In genomic region chr11:64971421-64972233, GRCh38 we compare ENCODE assay signal across 8 cellular contexts. TPM values are rescaled to one million over a fixed set of nuclear protein-coding genes. Genes with fewer than 3 reads are reported as not detected.
DNase-seq lines count a peak whose midpoint lies in the region; ATAC-seq lines count a peak whose summit lies in the region.

TSS of gene MAJIN (minus strand) at chr11:64972108. CDS start at chr11:64959405, 12,703 bp downstream.

- peak within 1 kb of the TSS in 1 of 2 experiments; percentile 66 for H3K4me3 ChIP-seq in mesenchymal stem cell (ENCODE audit: insufficient read depth in 1 of 2, low read depth in 1 of 2, low read length in 2 of 2)

- no peak within 1 kb of the TSS for H3K27ac ChIP-seq in mesenchymal stem cell (ENCODE audit: low read length, poor library complexity, severe bottlenecking)

- H3K9ac ChIP-seq in mesenchymal stem cell (ENCODE audit: low read length), result peak within 1 kb of the TSS; percentile 30

- no peak within 1 kb of the TSS for H2AK5ac ChIP-seq in mesenchymal stem cell (ENCODE audit: low read length, severe bottlenecking)

- no peak for ATAC-seq in GM21390 (IDR thresholded peaks at IDR 0.05; ENCODE audit: unreplicated experiment)

- H3K27me3 ChIP-seq in mesenchymal stem cell (ENCODE audit: control insufficient read depth in 1 of 2, insufficient read depth in 1 of 2, low read length in 2 of 2), result peaks cover 6 to 11% of the 10 kb centered on the region in 2 experiments

- H3K14ac ChIP-seq in mesenchymal stem cell (ENCODE audit: low read length in 2 of 2), result no peak within 1 kb of the TSS

- H4K8ac ChIP-seq in mesenchymal stem cell (ENCODE audit: low read length), result peak within 1 kb of the TSS; percentile 17

- peak within 1 kb of the TSS; percentile 39 for H2AFZ ChIP-seq in mesenchymal stem cell (ENCODE audit: low read depth, low read length)

- H2BK120ac ChIP-seq in mesenchymal stem cell (ENCODE audit: low read depth, low read length), result no peak within 1 kb of the TSS

- no peak within 1 kb of the TSS for H2BK5ac ChIP-seq in mesenchymal stem cell (ENCODE audit: low read depth, low read length, poor library complexity, severe bottlenecking)

- no peak within 1 kb of the TSS for H3K4me2 ChIP-seq in mesenchymal stem cell (ENCODE audit: low read length, poor library complexity, severe bottlenecking)

- H3K79me1 ChIP-seq in mesenchymal stem cell (replicated peaks; ENCODE audit: low read length, poor library complexity, severe bottlenecking), result no peaks in the 10 kb centered on the region

- no peak within 1 kb of the TSS for H4K91ac ChIP-seq in mesenchymal stem cell (ENCODE audit: low read length)

- WGBS in mesenchymal stem cell, result 72% methylated on average over 63 of the region's 69 CpGs

- H3K9me3 ChIP-seq in mesenchymal stem cell (ENCODE audit: control insufficient read depth, low read length), result no peaks in the 10 kb centered on the region

- H3K4me1 ChIP-seq in mesenchymal stem cell (ENCODE audit: control insufficient read depth, insufficient read depth, low read depth, low read length), result no peaks in the 10 kb centered on the region

- H3K4ac ChIP-seq in mesenchymal stem cell (ENCODE audit: low read depth in 1 of 2, low read length in 2 of 2), result no peak within 1 kb of the TSS

- no peak within 1 kb of the TSS for H2BK12ac ChIP-seq in mesenchymal stem cell (ENCODE audit: low read length in 2 of 2)

- H2BK15ac ChIP-seq in mesenchymal stem cell (ENCODE audit: low read depth, poor library complexity, severe bottlenecking), result no peak within 1 kb of the TSS

- DNase-seq in GOT3 (lab: John Stamatoyannopoulos, UW) (peak; percentile 27), ecto neural progenitor cell (ENCODE audit: low spot score) (peak; percentile 74), mesenchymal stem cell (peak; percentile 10), NCI-H128 (lab: John Stamatoyannopoulos, UW; ENCODE audit: unreplicated experiment) (no peak), NCI-H524 treated with DMSO at 0.1 percent for 48 hours (lab: John Stamatoyannopoulos, UW) (no peak)
- DNase-seq in activated CD8-positive, alpha-beta memory T cell treated with anti-CD3 and anti-CD28 coated beads for 1 hour (ENCODE audit: extremely low read depth in 1 of 2, low read depth in 1 of 2), result peak; percentile 61 to 85
- DNase-seq in stimulated activated CD4-positive, alpha-beta T cell treated with anti-CD3 and anti-CD28 coated beads, TNF-alpha, amount 100 ng/mL, for 48 hours (ENCODE audit: low read depth in 3 of 3), result peak; percentile 87 to 89 (median 88)

- H3K18ac ChIP-seq in mesenchymal stem cell (ENCODE audit: low read depth in 1 of 2, low read length in 2 of 2), result no peak within 1 kb of the TSS

- H3K23ac ChIP-seq in mesenchymal stem cell (ENCODE audit: low read length in 2 of 2), result no peak within 1 kb of the TSS

- no peaks in the 10 kb centered on the region for H3K36me3 ChIP-seq in mesenchymal stem cell (ENCODE audit: control insufficient read depth in 1 of 2, insufficient read depth in 2 of 2, low read depth in 1 of 2, low read length in 2 of 2)

RNA-seq across cellular contexts. Expression of gene MAJIN, which starts in this region (rescaled TPM):
- polyA plus RNA-seq in mesenchymal stem cell (2013, experiment 1 of 2), result not detected
- polyA plus RNA-seq in mesenchymal stem cell (2013, experiment 2 of 2), result not detected

Comparison
In these comparisons a context has a peak if more than half of its experiments do, and no peak if none do; other contexts are left out.
1. DNase-seq: peak in GOT3 (single experiment), activated CD8-positive, alpha-beta memory T cell treated with anti-CD3 and anti-CD28 coated beads for 1 hour (2 of 2), ecto neural progenitor cell (single experiment), mesenchymal stem cell (single experiment) and stimulated activated CD4-positive, alpha-beta T cell treated with anti-CD3 and anti-CD28 coated beads, TNF-alpha, amount 100 ng/mL, for 48 hours (3 of 3); none in NCI-H128 (single experiment) and NCI-H524 treated with DMSO at 0.1 percent for 48 hours (single experiment).